16 cellular contexts compared by ENCODE assay signal in genomic region chr7:158831738-158832091, GRCh38. TPM values are rescaled to one million over a fixed set of nuclear protein-coding genes. Genes with fewer than 3 reads are reported as not detected.
DNase-seq lines count a peak whose midpoint lies in the region; ATAC-seq and TF ChIP-seq lines count a peak whose summit lies in the region.
"Had no signal": no experiment of that assay in that cellular context is flagged by ENCODE, and none has a peak within 500 bp of the region (broad histone marks: within the 10 kb centered on the region; RNA-seq: fewer than 3 reads in every experiment).

No MANE protein-coding gene starts in this region.

- peak overlapping the region in 1 of 2 donors; percentile 92 for H3K27ac Mint-ChIP-seq in natural killer cell
- H3K27ac Mint-ChIP-seq in natural killer cell treated with Interleukin-12 subunit alpha and Interleukin-12 subunit beta and Interleukin-15 and Interleukin-18, amount 100 ng/mL, for 72 hours, result no peak overlapping the region
- H3K27ac Mint-ChIP-seq in activated T-helper 1 cell treated with anti-CD3 and anti-CD28 coated beads, Interleukin-12 subunit alpha, Interleukin-12 subunit beta, Interleukin-2, Interleukin-4 antibody, amounts not matched to agents 30 ng/mL and 10 ng/mL and 1 ng/mL, durations not matched to agents 14 hours and 24 hours and 36 hours, result peak overlapping the region; percentile 22
- peak overlapping the region in 8 of 10 donors; percentile 7 to 96 (median 68) for H3K27ac Mint-ChIP-seq in naive thymus-derived CD8-positive, alpha-beta T cell

- 81 to 82% methylated on average over 6 of the region's 6 CpGs for WGBS in upper lobe of left lung, 2 donors

- TF ChIP-seq CTCF in natural killer cell (IDR thresholded peaks at IDR 0.05) (no peak), upper lobe of left lung (IDR thresholded peaks at IDR 0.05) (no peak), MM.1S (IDR thresholded peaks at IDR 0.05; ENCODE audit: low read length) (no peak)

- peaks cover 31 to 33% of the 10 kb centered on the region in 2 donors for H3K4me1 Mint-ChIP-seq in natural killer cell
- H3K4me1 Mint-ChIP-seq in natural killer cell treated with Interleukin-12 subunit alpha and Interleukin-12 subunit beta and Interleukin-15 and Interleukin-18, amount 100 ng/mL, for 72 hours (ENCODE audit: low read depth in 2 of 2), result peaks cover 11 to 17% of the 10 kb centered on the region in 2 donors
- H3K4me1 Mint-ChIP-seq in activated T-helper 1 cell treated with anti-CD3 and anti-CD28 coated beads, Interleukin-12 subunit alpha, Interleukin-12 subunit beta, Interleukin-2, Interleukin-4 antibody, amounts not matched to agents 30 ng/mL and 10 ng/mL and 1 ng/mL, durations not matched to agents 14 hours and 24 hours and 36 hours (ENCODE audit: low read depth), result peaks cover 19% of the 10 kb centered on the region
- peaks cover 9 to 24% (median 17%) of the 10 kb centered on the region in 4 donors for H3K4me1 Mint-ChIP-seq in naive thymus-derived CD8-positive, alpha-beta T cell

- DNase-seq in natural killer cell (no peak), upper lobe of left lung (no peak), MM.1S (no peak)
- DNase-seq in natural killer cell treated with Interleukin-12 subunit alpha and Interleukin-12 subunit beta and Interleukin-15 and Interleukin-18, amount 100 ng/mL, for 72 hours (ENCODE audit: low spot score), result no peak
- no peak for DNase-seq in activated T-helper 1 cell treated with anti-CD3 and anti-CD28 coated beads, Interleukin-12 subunit alpha, Interleukin-12 subunit beta, Interleukin-2, Interleukin-4 antibody, amounts not matched to agents 30 ng/mL and 10 ng/mL and 1 ng/mL, durations not matched to agents 14 hours and 24 hours and 36 hours (ENCODE audit: low spot score)
- no peak for DNase-seq in naive thymus-derived CD8-positive, alpha-beta T cell
- no peak for DNase-seq in stimulated activated CD4-positive, alpha-beta T cell treated with anti-CD3 and anti-CD28 coated beads, Interleukin-2, amount 100 ng/mL, for 24 hours
- DNase-seq: IMR-90, NCI-H1436, NCI-H2029, NCI-H2171 treated with DMSO at 0.1 percent for 48 hours, NCI-H524, PC-9 had no signal

- no peak overlapping the region for H3K4me2 ChIP-seq in MM.1S (ENCODE audit: low read depth, low read length)

- H3K27me3 Mint-ChIP-seq in natural killer cell (ENCODE audit: low read depth in 2 of 2), result no peaks in the 10 kb centered on the region
- H3K27me3 Mint-ChIP-seq in natural killer cell treated with Interleukin-12 subunit alpha and Interleukin-12 subunit beta and Interleukin-15 and Interleukin-18, amount 100 ng/mL, for 72 hours, result peaks cover 0 to 3% of the 10 kb centered on the region in 2 donors
- H3K27me3 Mint-ChIP-seq in activated T-helper 1 cell treated with anti-CD3 and anti-CD28 coated beads, Interleukin-12 subunit alpha, Interleukin-12 subunit beta, Interleukin-2, Interleukin-4 antibody, amounts not matched to agents 30 ng/mL and 10 ng/mL and 1 ng/mL, durations not matched to agents 14 hours and 24 hours and 36 hours (ENCODE audit: insufficient read depth), result peaks cover 4% of the 10 kb centered on the region
- no peaks in the 10 kb centered on the region for H3K27me3 Mint-ChIP-seq in naive thymus-derived CD8-positive, alpha-beta T cell

- H3K27ac ChIP-seq in upper lobe of left lung (no peak overlapping the region), MM.1S (ENCODE audit: low read length) (no peak overlapping the region)
- H3K27ac ChIP-seq: PC-9, SJSA1 had no signal

- no peak overlapping the region for H3K9ac ChIP-seq in MM.1S (ENCODE audit: low read length)

- H3K36me3 Mint-ChIP-seq in natural killer cell, result peaks cover 12% of the 10 kb centered on the region
- H3K36me3 Mint-ChIP-seq in natural killer cell treated with Interleukin-12 subunit alpha and Interleukin-12 subunit beta and Interleukin-15 and Interleukin-18, amount 100 ng/mL, for 72 hours, result no peaks in the 10 kb centered on the region
- peaks cover 7% of the 10 kb centered on the region for H3K36me3 Mint-ChIP-seq in activated T-helper 1 cell treated with anti-CD3 and anti-CD28 coated beads, Interleukin-12 subunit alpha, Interleukin-12 subunit beta, Interleukin-2, Interleukin-4 antibody, amounts not matched to agents 30 ng/mL and 10 ng/mL and 1 ng/mL, durations not matched to agents 14 hours and 24 hours and 36 hours (ENCODE audit: low read depth)
- H3K36me3 Mint-ChIP-seq in naive thymus-derived CD8-positive, alpha-beta T cell, result peaks cover 0 to 9% (median 0%) of the 10 kb centered on the region in 3 donors

- POLR2A ChIA-PET in naive thymus-derived CD8-positive, alpha-beta T cell (lab: Charles Lee), result interaction anchor here (1.6 to 11.4 kb wide), 2 partner anchors 15 to 22 kb away, joined by 6 to 150 read pairs; no protein-coding TSS in a partner anchor

- H3K36me3 ChIP-seq in upper lobe of left lung (peaks cover 0 to 2% (median 0%) of the 10 kb centered on the region in 4 donors), MM.1S (replicated peaks; ENCODE audit: insufficient read depth, low read length) (no peaks in the 10 kb centered on the region)
- H3K36me3 ChIP-seq: HAP-1 had no signal

- no peaks in the 10 kb centered on the region for H4K20me1 ChIP-seq in MM.1S (ENCODE audit: insufficient read depth, low read length)

- TF ChIP-seq POLR2A in upper lobe of left lung (IDR thresholded peaks at IDR 0.05), result no peak

- ATAC-seq in natural killer cell (no peak), GM19452 (IDR thresholded peaks at IDR 0.05; ENCODE audit: unreplicated experiment) (no peak), upper lobe of left lung (ENCODE audit: low FRiP score in 2 of 2) (no peak)
- no peak for ATAC-seq in natural killer cell treated with Interleukin-12 subunit alpha and Interleukin-12 subunit beta and Interleukin-15 and Interleukin-18, amount 100 ng/mL, for 72 hours
- no peak for ATAC-seq in naive thymus-derived CD8-positive, alpha-beta T cell

- no peak for TF ChIP-seq EP300 in upper lobe of left lung (IDR thresholded peaks at IDR 0.05)

- no peaks in the 10 kb centered on the region for H3K9me3 Mint-ChIP-seq in natural killer cell
- H3K9me3 Mint-ChIP-seq in natural killer cell treated with Interleukin-12 subunit alpha and Interleukin-12 subunit beta and Interleukin-15 and Interleukin-18, amount 100 ng/mL, for 72 hours, result no peaks in the 10 kb centered on the region
- H3K9me3 Mint-ChIP-seq in activated T-helper 1 cell treated with anti-CD3 and anti-CD28 coated beads, Interleukin-12 subunit alpha, Interleukin-12 subunit beta, Interleukin-2, Interleukin-4 antibody, amounts not matched to agents 30 ng/mL and 10 ng/mL and 1 ng/mL, durations not matched to agents 14 hours and 24 hours and 36 hours, result no peaks in the 10 kb centered on the region
- no peaks in the 10 kb centered on the region for H3K9me3 Mint-ChIP-seq in naive thymus-derived CD8-positive, alpha-beta T cell

- H3K79me2 ChIP-seq in MM.1S (ENCODE audit: low read length), result peaks cover 19% of the 10 kb centered on the region

- H3F3A ChIP-seq in MM.1S (ENCODE audit: insufficient read depth, low read length), result peaks cover 26% of the 10 kb centered on the region

- H3K4me3 Mint-ChIP-seq in natural killer cell, result peak overlapping the region; percentile 32
- no peak overlapping the region for H3K4me3 Mint-ChIP-seq in natural killer cell treated with Interleukin-12 subunit alpha and Interleukin-12 subunit beta and Interleukin-15 and Interleukin-18, amount 100 ng/mL, for 72 hours
- peak overlapping the region; percentile 80 for H3K4me3 Mint-ChIP-seq in activated T-helper 1 cell treated with anti-CD3 and anti-CD28 coated beads, Interleukin-12 subunit alpha, Interleukin-12 subunit beta, Interleukin-2, Interleukin-4 antibody, amounts not matched to agents 30 ng/mL and 10 ng/mL and 1 ng/mL, durations not matched to agents 14 hours and 24 hours and 36 hours
- H3K4me3 Mint-ChIP-seq in naive thymus-derived CD8-positive, alpha-beta T cell, result peak overlapping the region in 6 of 10 donors; percentile 1 to 54 (median 24)

- H3K4me1 ChIP-seq in upper lobe of left lung, result peaks cover 17 to 21% (median 19%) of the 10 kb centered on the region in 4 donors
- H3K4me1 ChIP-seq in MM.1S (ENCODE audit: low read length), result peaks cover 13% of the 10 kb centered on the region

- H3K4me3 ChIP-seq in upper lobe of left lung (no peak overlapping the region), MM.1S (ENCODE audit: low read length) (no peak overlapping the region)
- H3K4me3 ChIP-seq: HAP-1, PC-9, SJSA1 had no signal

- H3K9me2 ChIP-seq in MM.1S (replicated peaks; ENCODE audit: insufficient read depth, low read length), result no peaks in the 10 kb centered on the region

- H3K9me3 ChIP-seq in upper lobe of left lung (no peaks in the 10 kb centered on the region), MM.1S (replicated peaks; ENCODE audit: insufficient read depth, low read length) (no peaks in the 10 kb centered on the region)
- H3K9me3 ChIP-seq: HAP-1 had no signal

- no peak overlapping the region for H2AFZ ChIP-seq in MM.1S (ENCODE audit: low read length)
- H2AFZ ChIP-seq: PC-9 had no signal

- H3K27me3 ChIP-seq in upper lobe of left lung, result no peaks in the 10 kb centered on the region
- H3K27me3 ChIP-seq in MM.1S (replicated peaks; ENCODE audit: insufficient read depth, low read length), result no peaks in the 10 kb centered on the region
- H3K27me3 ChIP-seq: SJSA1 had no signal

- intact Hi-C loops in natural killer cell (cut with micrococcal nuclease), result no loop called here
- intact Hi-C loops in activated T-helper 1 cell treated with anti-CD3 and anti-CD28 coated beads, Interleukin-12 subunit alpha, Interleukin-12 subunit beta, Interleukin-2, Interleukin-4 antibody, amounts not matched to agents 30 ng/mL and 10 ng/mL and 1 ng/mL, durations not matched to agents 14 hours and 24 hours and 36 hours (cut with micrococcal nuclease), result no loop called here

RNA-seq across cellular contexts. Expression of gene ESYT2, which starts 2.4 kb away (rescaled TPM):
- total RNA-seq in natural killer cell (100 to 1,000 TPM; 137 to 163 (median 160) TPM), upper lobe of left lung (100 to 1,000 TPM in 2 of 6 donors, 10 to 100 TPM in 4; 60.7 to 115 (median 74.7) TPM)
- total RNA-seq in natural killer cell treated with Interleukin-12 subunit alpha and Interleukin-12 subunit beta and Interleukin-15 and Interleukin-18, amount 100 ng/mL, for 72 hours, result 10 to 100 TPM; 24.4 to 31.8 TPM
- total RNA-seq in activated T-helper 1 cell treated with anti-CD3 and anti-CD28 coated beads, Interleukin-12 subunit alpha, Interleukin-12 subunit beta, Interleukin-2, Interleukin-4 antibody, amounts not matched to agents 30 ng/mL and 10 ng/mL and 1 ng/mL, durations not matched to agents 14 hours and 24 hours and 36 hours, result 59.1 and 63.1 TPM in 2 replicates
- total RNA-seq in naive thymus-derived CD8-positive, alpha-beta T cell, result 100 to 1,000 TPM; 101 to 105 TPM
- polyA plus RNA-seq in naive thymus-derived CD8-positive, alpha-beta T cell, result 10 to 100 TPM; 58.6 to 93.3 (median 79.8) TPM

RNA-seq across cellular contexts. Expression of gene DYNC2I1, which starts 24.6 kb away (rescaled TPM):
- 10 to 100 TPM; 19.9 to 25.5 (median 20.1) TPM for total RNA-seq in natural killer cell
- total RNA-seq in natural killer cell treated with Interleukin-12 subunit alpha and Interleukin-12 subunit beta and Interleukin-15 and Interleukin-18, amount 100 ng/mL, for 72 hours, result 10 to 100 TPM; 11.8 to 13.2 TPM
- 11.7 and 16.7 TPM in 2 replicates for total RNA-seq in activated T-helper 1 cell treated with anti-CD3 and anti-CD28 coated beads, Interleukin-12 subunit alpha, Interleukin-12 subunit beta, Interleukin-2, Interleukin-4 antibody, amounts not matched to agents 30 ng/mL and 10 ng/mL and 1 ng/mL, durations not matched to agents 14 hours and 24 hours and 36 hours
- total RNA-seq in naive thymus-derived CD8-positive, alpha-beta T cell, result 10 to 100 TPM; 16.3 to 19.0 TPM
- polyA plus RNA-seq in naive thymus-derived CD8-positive, alpha-beta T cell, result 10 to 100 TPM; 14.1 to 22.1 (median 19.8) TPM
- 10 to 100 TPM; 17.7 to 61.8 (median 27.3) TPM for total RNA-seq in upper lobe of left lung

Comparison
In these comparisons a context has a peak if more than half of its experiments do, and no peak if none do; other contexts are left out.
1. H3K27ac Mint-ChIP-seq: peak in activated T-helper 1 cell treated with anti-CD3 and anti-CD28 coated beads, Interleukin-12 subunit alpha, Interleukin-12 subunit beta, Interleukin-2, Interleukin-4 antibody, amounts not matched to agents 30 ng/mL and 10 ng/mL and 1 ng/mL, durations not matched to agents 14 hours and 24 hours and 36 hours (single experiment) and naive thymus-derived CD8-positive, alpha-beta T cell (8 of 10); none in natural killer cell treated with Interleukin-12 subunit alpha and Interleukin-12 subunit beta and Interleukin-15 and Interleukin-18, amount 100 ng/mL, for 72 hours (0 of 2).